ENCODE assay signal across 8 cellular contexts in the genomic region with DNA sequence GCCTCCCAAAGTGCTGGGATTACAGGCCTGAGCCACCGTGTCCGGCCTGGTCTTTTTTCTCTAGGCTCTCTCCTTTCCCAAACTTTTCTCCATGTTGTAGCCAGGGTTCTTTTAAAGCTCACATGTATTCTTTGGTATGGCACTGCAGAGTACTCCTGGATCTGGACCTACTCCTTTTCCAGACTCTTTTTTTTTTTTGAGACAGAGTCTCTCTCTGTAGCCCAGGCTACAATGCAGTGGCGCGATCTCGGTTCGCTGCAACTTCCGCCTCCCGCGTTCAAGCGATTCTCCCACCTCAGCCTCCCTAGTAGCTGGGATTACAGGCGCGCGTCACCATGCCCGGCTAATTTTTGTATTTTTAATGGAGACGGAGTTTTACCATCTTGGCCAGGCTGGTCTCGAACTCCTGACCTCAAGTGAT. TPM values are rescaled to one million over a fixed set of nuclear protein-coding genes. Genes with fewer than 3 reads are reported as not detected.
DNase-seq lines count a peak whose midpoint lies in the region; ATAC-seq and TF ChIP-seq lines count a peak whose summit lies in the region.

No MANE protein-coding gene starts in this region.

- TF ChIP-seq POLR2A in adrenal gland (IDR thresholded peaks at IDR 0.05) (no peak), thyroid gland (IDR thresholded peaks at IDR 0.05) (no peak)

- no peaks in the 10 kb centered on the region for H3K27me3 Mint-ChIP-seq in activated T-cell treated with anti-CD3 and anti-CD28 coated beads, Interleukin-2, amount 50 U/mL, for 72 hours (ENCODE audit: low read depth)

- H3K4me3 ChIP-seq in adrenal gland (peak overlapping the region in 2 of 4 donors; percentile 62 to 72), liver (ENCODE audit: low read depth in 1 of 3, low read length in 3 of 3) (peak overlapping the region; percentile 73 to 87 (median 74)), thyroid gland (replicated peaks in 1 of 3) (peak overlapping the region; percentile 17 to 60 (median 39))

- peak overlapping the region; percentile 96 to 98 for H3K4me3 Mint-ChIP-seq in activated T-cell treated with anti-CD3 and anti-CD28 coated beads, Interleukin-2, amount 50 U/mL, for 72 hours

- no peak for DNase-seq in activated T-cell treated with anti-CD3 and anti-CD28 coated beads, Interleukin-2, amount 50 U/mL, for 72 hours
- DNase-seq in activated T-cell treated with anti-CD3 and anti-CD28 coated beads for 4 hours (no peak), adrenal gland (peak in 2 of 7 donors; percentile 28 to 58), thyroid gland (peak in 1 of 2 donors; percentile 8), NCI-H128 (lab: John Stamatoyannopoulos, UW; ENCODE audit: unreplicated experiment) (no peak), cortex of kidney (lab: John Stamatoyannopoulos, UW) (no peak)

- TF ChIP-seq CTCF in adrenal gland (IDR thresholded peaks at IDR 0.05) (no peak), liver (IDR thresholded peaks at IDR 0.05; ENCODE audit: low read depth, low read length, missing input control) (no peak), thyroid gland (IDR thresholded peaks at IDR 0.05) (no peak)

- H3K9me3 ChIP-seq in adrenal gland (replicated peaks in 1 of 3) (no peaks in the 10 kb centered on the region), liver (ENCODE audit: control insufficient read depth in 4 of 4, low read length in 3 of 4) (no peaks in the 10 kb centered on the region), thyroid gland (no peaks in the 10 kb centered on the region)

- H3K4me1 Mint-ChIP-seq in activated T-cell treated with anti-CD3 and anti-CD28 coated beads, Interleukin-2, amount 50 U/mL, for 72 hours (ENCODE audit: low read depth), result peaks cover 51% of the 10 kb centered on the region

- H3K36me3 Mint-ChIP-seq in activated T-cell treated with anti-CD3 and anti-CD28 coated beads, Interleukin-2, amount 50 U/mL, for 72 hours (ENCODE audit: insufficient read depth in 2 of 2), result peaks cover 7 to 20% of the 10 kb centered on the region in 2 donors

- no peak for TF ChIP-seq RAD21 in liver (IDR thresholded peaks at IDR 0.05)

- no peak for ATAC-seq in activated T-cell treated with anti-CD3 and anti-CD28 coated beads, Interleukin-2, amount 50 U/mL, for 72 hours (replicated peaks in 1 of 2)
- ATAC-seq in GM18498 (IDR thresholded peaks at IDR 0.05; ENCODE audit: unreplicated experiment), result no peak

- intact Hi-C loops in adrenal gland (cut with DNase I), result no loop called here
- intact Hi-C loops in thyroid gland (cut with DNase I), result no loop called here

- H3K9me3 Mint-ChIP-seq in activated T-cell treated with anti-CD3 and anti-CD28 coated beads, Interleukin-2, amount 50 U/mL, for 72 hours, result no peaks in the 10 kb centered on the region

- H3K27me3 ChIP-seq in adrenal gland (no peaks in the 10 kb centered on the region), liver (ENCODE audit: control insufficient read depth in 4 of 4, insufficient read depth in 4 of 4, low read length in 3 of 4) (no peaks in the 10 kb centered on the region), thyroid gland (no peaks in the 10 kb centered on the region)

- H3K36me3 ChIP-seq in adrenal gland (replicated peaks in 1 of 2) (peaks cover 0 to 23% of the 10 kb centered on the region in 2 donors), liver (ENCODE audit: control insufficient read depth in 4 of 4, insufficient read depth in 3 of 4, low read depth in 1 of 4, low read length in 3 of 4) (peaks cover 2 to 18% (median 14%) of the 10 kb centered on the region in 4 donors), thyroid gland (peaks cover 13 to 15% of the 10 kb centered on the region in 2 donors)

- H3K4me1 ChIP-seq in adrenal gland (replicated peaks in 1 of 2), result peaks cover 3 to 9% of the 10 kb centered on the region in 2 donors
- H3K4me1 ChIP-seq in liver (ENCODE audit: control insufficient read depth in 4 of 4, insufficient read depth in 4 of 4, low read length in 3 of 4), result peaks cover 3 to 23% (median 14%) of the 10 kb centered on the region in 4 donors
- H3K4me1 ChIP-seq in thyroid gland, result peaks cover 9 to 14% of the 10 kb centered on the region in 2 donors

- H3K27ac ChIP-seq in adrenal gland (peak overlapping the region in 3 of 5 donors; percentile 81 to 86 (median 83)), liver (ENCODE audit: low read depth in 1 of 2, low read length in 2 of 2) (peak overlapping the region; percentile 28 to 90), thyroid gland (peak overlapping the region in 2 of 3 donors; percentile 62 to 86)

- H3K27ac Mint-ChIP-seq in activated T-cell treated with anti-CD3 and anti-CD28 coated beads, Interleukin-2, amount 50 U/mL, for 72 hours, result peak overlapping the region; percentile 99

- 68 to 78% (median 72%) methylated on average over 16 of the region's 16 CpGs for WGBS in adrenal gland, 4 donors
- 61% methylated on average over 16 of the region's 16 CpGs for WGBS in liver
- WGBS in thyroid gland, 2 donors, result 68 to 71% methylated on average over 16 of the region's 16 CpGs

- peak overlapping the region; percentile 25 to 33 for H3K9ac ChIP-seq in liver (ENCODE audit: low read depth in 1 of 2, low read length in 2 of 2)

TF ChIP-seq in liver, 16 proteins besides CTCF, POLR2A, EP300 and RAD21:
- TF ChIP-seq, protein P1, sequence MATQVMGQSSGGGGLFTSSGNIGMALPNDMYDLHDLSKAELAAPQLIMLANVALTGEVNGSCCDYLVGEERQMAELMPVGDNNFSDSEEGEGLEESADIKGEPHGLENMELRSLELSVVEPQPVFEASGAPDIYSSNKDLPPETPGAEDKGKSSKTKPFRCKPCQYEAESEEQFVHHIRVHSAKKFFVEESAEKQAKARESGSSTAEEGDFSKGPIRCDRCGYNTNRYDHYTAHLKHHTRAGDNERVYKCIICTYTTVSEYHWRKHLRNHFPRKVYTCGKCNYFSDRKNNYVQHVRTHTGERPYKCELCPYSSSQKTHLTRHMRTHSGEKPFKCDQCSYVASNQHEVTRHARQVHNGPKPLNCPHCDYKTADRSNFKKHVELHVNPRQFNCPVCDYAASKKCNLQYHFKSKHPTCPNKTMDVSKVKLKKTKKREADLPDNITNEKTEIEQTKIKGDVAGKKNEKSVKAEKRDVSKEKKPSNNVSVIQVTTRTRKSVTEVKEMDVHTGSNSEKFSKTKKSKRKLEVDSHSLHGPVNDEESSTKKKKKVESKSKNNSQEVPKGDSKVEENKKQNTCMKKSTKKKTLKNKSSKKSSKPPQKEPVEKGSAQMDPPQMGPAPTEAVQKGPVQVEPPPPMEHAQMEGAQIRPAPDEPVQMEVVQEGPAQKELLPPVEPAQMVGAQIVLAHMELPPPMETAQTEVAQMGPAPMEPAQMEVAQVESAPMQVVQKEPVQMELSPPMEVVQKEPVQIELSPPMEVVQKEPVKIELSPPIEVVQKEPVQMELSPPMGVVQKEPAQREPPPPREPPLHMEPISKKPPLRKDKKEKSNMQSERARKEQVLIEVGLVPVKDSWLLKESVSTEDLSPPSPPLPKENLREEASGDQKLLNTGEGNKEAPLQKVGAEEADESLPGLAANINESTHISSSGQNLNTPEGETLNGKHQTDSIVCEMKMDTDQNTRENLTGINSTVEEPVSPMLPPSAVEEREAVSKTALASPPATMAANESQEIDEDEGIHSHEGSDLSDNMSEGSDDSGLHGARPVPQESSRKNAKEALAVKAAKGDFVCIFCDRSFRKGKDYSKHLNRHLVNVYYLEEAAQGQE (IDR thresholded peaks at IDR 0.05), result no peak
- TF ChIP-seq FOXA2 (IDR thresholded peaks at IDR 0.05) (no peak), GABPA (IDR thresholded peaks at IDR 0.05 in 1 of 2, conservative IDR thresholded peaks at IDR 0.05 in 1 of 2) (no peak), HNF4A (conservative IDR thresholded peaks at IDR 0.05) (no peak), NR2F2 (IDR thresholded peaks at IDR 0.05) (no peak), HNF4G (IDR thresholded peaks at IDR 0.05) (no peak), SP1 (IDR thresholded peaks at IDR 0.05) (no peak), FOXA1 (IDR thresholded peaks at IDR 0.05) (no peak), YY1 (IDR thresholded peaks at IDR 0.05) (no peak), RXRA (IDR thresholded peaks at IDR 0.05) (no peak), EGR1 (IDR thresholded peaks at IDR 0.05; ENCODE audit: low read depth in 2 of 2) (no peak)
- TF ChIP-seq, protein P2, sequence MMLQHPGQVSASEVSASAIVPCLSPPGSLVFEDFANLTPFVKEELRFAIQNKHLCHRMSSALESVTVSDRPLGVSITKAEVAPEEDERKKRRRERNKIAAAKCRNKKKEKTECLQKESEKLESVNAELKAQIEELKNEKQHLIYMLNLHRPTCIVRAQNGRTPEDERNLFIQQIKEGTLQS (IDR thresholded peaks at IDR 0.05), result no peak
- TF ChIP-seq, protein P3, sequence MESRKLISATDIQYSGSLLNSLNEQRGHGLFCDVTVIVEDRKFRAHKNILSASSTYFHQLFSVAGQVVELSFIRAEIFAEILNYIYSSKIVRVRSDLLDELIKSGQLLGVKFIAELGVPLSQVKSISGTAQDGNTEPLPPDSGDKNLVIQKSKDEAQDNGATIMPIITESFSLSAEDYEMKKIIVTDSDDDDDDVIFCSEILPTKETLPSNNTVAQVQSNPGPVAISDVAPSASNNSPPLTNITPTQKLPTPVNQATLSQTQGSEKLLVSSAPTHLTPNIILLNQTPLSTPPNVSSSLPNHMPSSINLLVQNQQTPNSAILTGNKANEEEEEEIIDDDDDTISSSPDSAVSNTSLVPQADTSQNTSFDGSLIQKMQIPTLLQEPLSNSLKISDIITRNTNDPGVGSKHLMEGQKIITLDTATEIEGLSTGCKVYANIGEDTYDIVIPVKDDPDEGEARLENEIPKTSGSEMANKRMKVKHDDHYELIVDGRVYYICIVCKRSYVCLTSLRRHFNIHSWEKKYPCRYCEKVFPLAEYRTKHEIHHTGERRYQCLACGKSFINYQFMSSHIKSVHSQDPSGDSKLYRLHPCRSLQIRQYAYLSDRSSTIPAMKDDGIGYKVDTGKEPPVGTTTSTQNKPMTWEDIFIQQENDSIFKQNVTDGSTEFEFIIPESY (IDR thresholded peaks at IDR 0.05), result no peak
- TF ChIP-seq, protein P4, sequence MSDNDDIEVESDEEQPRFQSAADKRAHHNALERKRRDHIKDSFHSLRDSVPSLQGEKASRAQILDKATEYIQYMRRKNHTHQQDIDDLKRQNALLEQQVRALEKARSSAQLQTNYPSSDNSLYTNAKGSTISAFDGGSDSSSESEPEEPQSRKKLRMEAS (IDR thresholded peaks at IDR 0.05), result no peak

RNA-seq across cellular contexts. Expression of a gene that starts 0.6 kb away (rescaled TPM):
- 10 to 100 TPM; 25.9 to 27.9 TPM for total RNA-seq in activated T-cell treated with anti-CD3 and anti-CD28 coated beads, Interleukin-2, amount 50 U/mL, for 72 hours
- total RNA-seq in adrenal gland (10 to 100 TPM in 7 of 8 donors, 1 to 10 TPM in 1; 9.3 to 26.3 (median 15.4) TPM), liver (10 to 100 TPM; 13.0 to 18.5 TPM), thyroid gland (10 to 100 TPM; 10.4 to 16.9 (median 14.2) TPM)
- polyA plus RNA-seq in adrenal gland (10 to 100 TPM; 16.7 to 27.2 (median 18.1) TPM), liver (10 to 100 TPM in 1 of 2 donors, 1 to 10 TPM in 1; 7.4 to 10.9 TPM)

RNA-seq across cellular contexts. Expression of a gene that starts 41.3 kb away (rescaled TPM):
- total RNA-seq in activated T-cell treated with anti-CD3 and anti-CD28 coated beads, Interleukin-2, amount 50 U/mL, for 72 hours, result 10 to 100 TPM; 29.7 to 33.7 TPM
- 10 to 100 TPM; 16.0 to 32.8 (median 23.0) TPM for total RNA-seq in adrenal gland
- polyA plus RNA-seq in adrenal gland, result 10 to 100 TPM; 14.8 to 44.8 (median 34.0) TPM
- 10 to 100 TPM in 1 of 2 donors, 1 to 10 TPM in 1; 8.9 to 11.3 TPM for total RNA-seq in liver
- polyA plus RNA-seq in liver, result 10 to 100 TPM; 10.3 to 22.6 TPM
- 10 to 100 TPM; 25.9 to 31.2 (median 27.8) TPM for total RNA-seq in thyroid gland
